In genomic region chr10:3961082-3961481, GRCh38 we compare ENCODE assay signal across 11 cellular contexts.
DNase-seq lines count a peak whose midpoint lies in the region; ATAC-seq and TF ChIP-seq lines count a peak whose summit lies in the region.
"Had no signal": no experiment of that assay in that cellular context is flagged by ENCODE, and none has a peak within 500 bp of the region (broad histone marks: within the 10 kb centered on the region; RNA-seq: fewer than 3 reads in every experiment).

No MANE protein-coding gene starts in this region.

- DNase-seq in activated CD4-positive, alpha-beta T cell treated with anti-CD3 and anti-CD28 coated beads for 36 hours: peak; percentile 47
- DNase-seq in activated CD4-positive, alpha-beta T cell treated with anti-CD3 and anti-CD28 coated beads for 1 hour: no peak
- peak; percentile 46 for DNase-seq in activated CD8-positive, alpha-beta memory T cell treated with anti-CD3 and anti-CD28 coated beads, Interleukin-2, amount 50 U/mL, for 4 hours
- peak; percentile 25 for DNase-seq in stimulated activated CD8-positive, alpha-beta memory T cell treated with anti-CD3 and anti-CD28 coated beads, Interleukin-12 subunit alpha, Interleukin-12 subunit beta, amount 100 ng/mL, for 1 hour (ENCODE audit: low read depth)
- DNase-seq in foreskin melanocyte (no peak), RWPE1 (ENCODE audit: low spot score) (no peak), MCF 10A (ENCODE audit: unreplicated experiment) (no peak)
- DNase-seq: foreskin keratinocyte, NCI-H526 treated with DMSO at 0.1 percent for 48 hours had no signal

- TF ChIP-seq CTCF in RWPE1 (conservative IDR thresholded peaks at IDR 0.05; ENCODE audit: low read depth): no peak
- TF ChIP-seq CTCF in MCF 10A (IDR thresholded peaks at IDR 0.05; ENCODE audit: unreplicated experiment): no peak

- peaks cover 18% of the 10 kb centered on the region for H3K4me1 Mint-ChIP-seq in activated CD4-positive, alpha-beta T cell treated with anti-CD3 and anti-CD28 coated beads for 36 hours
- no peaks in the 10 kb centered on the region for H3K4me1 Mint-ChIP-seq in MCF 10A (ENCODE audit: insufficient read depth, unreplicated experiment)

- POLR2A ChIA-PET in activated CD4-positive, alpha-beta T cell treated with anti-CD3 and anti-CD28 coated beads for 36 hours (lab: Charles Lee): interaction anchor here (0.6 to 1.0 kb wide), 2 partner anchors 25 to 151 kb away, joined by 3 to 5 read pairs; no protein-coding TSS in a partner anchor
- POLR2A ChIA-PET in RWPE1 (lab: Yijun Ruan, JAX; ENCODE audit: low non-redundant PET): no interaction called here
- POLR2A ChIA-PET in MCF 10A (lab: Yijun Ruan, JAX): interaction anchor here (0.6 to 0.7 kb wide), 2 partner anchors 11 to 12 kb away, joined by 3 read pairs; no protein-coding TSS in a partner anchor

- H3K4me3 Mint-ChIP-seq in activated CD4-positive, alpha-beta T cell treated with anti-CD3 and anti-CD28 coated beads for 36 hours: no peak overlapping the region
- H3K4me3 Mint-ChIP-seq in MCF 10A (ENCODE audit: unreplicated experiment): no peak overlapping the region

- H3K36me3 Mint-ChIP-seq in activated CD4-positive, alpha-beta T cell treated with anti-CD3 and anti-CD28 coated beads for 36 hours (ENCODE audit: low read depth): no peaks in the 10 kb centered on the region
- no peaks in the 10 kb centered on the region for H3K36me3 Mint-ChIP-seq in MCF 10A (ENCODE audit: insufficient read depth, unreplicated experiment)

- ATAC-seq in activated CD4-positive, alpha-beta T cell treated with anti-CD3 and anti-CD28 coated beads for 36 hours: peak; percentile 87
- ATAC-seq in HG03060 (IDR thresholded peaks at IDR 0.05; ENCODE audit: low read depth, unreplicated experiment): peak; percentile 69
- ATAC-seq: foreskin keratinocyte, K562 had no signal

- H3K27me3 Mint-ChIP-seq in activated CD4-positive, alpha-beta T cell treated with anti-CD3 and anti-CD28 coated beads for 36 hours: no peaks in the 10 kb centered on the region
- H3K27me3 Mint-ChIP-seq in MCF 10A (ENCODE audit: insufficient read depth, unreplicated experiment): no peaks in the 10 kb centered on the region

- no peak overlapping the region for H3K27ac ChIP-seq in RWPE1
- H3K27ac ChIP-seq: foreskin keratinocyte had no signal

- intact Hi-C loops in activated CD4-positive, alpha-beta T cell treated with anti-CD3 and anti-CD28 coated beads for 36 hours (cut with DNase I, micrococcal nuclease): no loop called here
- intact Hi-C loops in MCF 10A (cut with micrococcal nuclease): no loop called here

- CTCF ChIA-PET in activated CD4-positive, alpha-beta T cell treated with anti-CD3 and anti-CD28 coated beads for 36 hours (lab: Charles Lee): interaction anchor here (0.7 to 3.5 kb wide), 2 partner anchors 10 to 268 kb away, joined by 3 to 9 read pairs; no protein-coding TSS in a partner anchor
- CTCF ChIA-PET in RWPE1 (lab: Yijun Ruan, JAX): no interaction called here
- CTCF ChIA-PET in MCF 10A (lab: Yijun Ruan, JAX): no interaction called here

- H3K27ac Mint-ChIP-seq in activated CD4-positive, alpha-beta T cell treated with anti-CD3 and anti-CD28 coated beads for 36 hours: peak overlapping the region; percentile 61
- H3K27ac Mint-ChIP-seq in MCF 10A (ENCODE audit: low read depth, unreplicated experiment): no peak overlapping the region

- BruUV-seq in MCF 10A (replicated peaks; lab: Mats Ljungman, UMichigan): no TSS peak

- no peaks in the 10 kb centered on the region for H3K9me3 Mint-ChIP-seq in activated CD4-positive, alpha-beta T cell treated with anti-CD3 and anti-CD28 coated beads for 36 hours (ENCODE audit: low read depth)
- no peaks in the 10 kb centered on the region for H3K9me3 Mint-ChIP-seq in MCF 10A (ENCODE audit: unreplicated experiment)

Comparison
In these comparisons a context has a peak if more than half of its experiments do, and no peak if none do; other contexts are left out.
1. DNase-seq: peak in activated CD4-positive, alpha-beta T cell treated with anti-CD3 and anti-CD28 coated beads for 36 hours (single experiment), activated CD8-positive, alpha-beta memory T cell treated with anti-CD3 and anti-CD28 coated beads, Interleukin-2, amount 50 U/mL, for 4 hours (single experiment) and stimulated activated CD8-positive, alpha-beta memory T cell treated with anti-CD3 and anti-CD28 coated beads, Interleukin-12 subunit alpha, Interleukin-12 subunit beta, amount 100 ng/mL, for 1 hour (single experiment); none in activated CD4-positive, alpha-beta T cell treated with anti-CD3 and anti-CD28 coated beads for 1 hour (single experiment), foreskin melanocyte (single experiment), RWPE1 (single experiment) and MCF 10A (single experiment).